ENCODE assay signal across 9 cellular contexts in genomic region chr12:27627123-27627835, GRCh38.
DNase-seq lines count a peak whose midpoint lies in the region; TF ChIP-seq lines count a peak whose summit lies in the region.
"Had no signal": no experiment of that assay in that cellular context is flagged by ENCODE, and none has a peak within 500 bp of the region (broad histone marks: within the 10 kb centered on the region; RNA-seq: fewer than 3 reads in every experiment).

No MANE protein-coding gene starts in this region.

- no peaks in the 10 kb centered on the region for H3K36me3 ChIP-seq in tibial artery

- peaks cover 16% of the 10 kb centered on the region for H3K4me1 Mint-ChIP-seq in activated naive CD4-positive, alpha-beta T cell treated with anti-CD3 and anti-CD28 coated beads for 36 hours (ENCODE audit: low read depth)

- intact Hi-C loops in activated naive CD4-positive, alpha-beta T cell treated with anti-CD3 and anti-CD28 coated beads for 36 hours (cut with micrococcal nuclease): loop anchor here (1.0 to 2.0 kb wide), 3 partner anchors 8 to 166 kb away; no protein-coding TSS in a partner anchor
- intact Hi-C loops in tibial artery (cut with DNase I; ENCODE audit: low total_unique reads): loop anchor here (10.0 kb wide), 1 partner anchor 102 kb away; the partner anchor contains the start of gene PPFIBP1

- CTCF ChIA-PET in activated naive CD4-positive, alpha-beta T cell treated with anti-CD3 and anti-CD28 coated beads for 36 hours (lab: Charles Lee): interaction anchor here (0.6 kb wide), 4 partner anchors 54 to 805 kb away, joined by 3 to 4 read pairs (median 3); no protein-coding TSS in a partner anchor

- H3K4me3 Mint-ChIP-seq in activated naive CD4-positive, alpha-beta T cell treated with anti-CD3 and anti-CD28 coated beads for 36 hours: no peak overlapping the region

- no peaks in the 10 kb centered on the region for H3K9me3 Mint-ChIP-seq in activated naive CD4-positive, alpha-beta T cell treated with anti-CD3 and anti-CD28 coated beads for 36 hours

- no peaks in the 10 kb centered on the region for H3K27me3 ChIP-seq in tibial artery
- H3K27me3 ChIP-seq: BLaER1 had no signal

- no peaks in the 10 kb centered on the region for H3K36me3 Mint-ChIP-seq in activated naive CD4-positive, alpha-beta T cell treated with anti-CD3 and anti-CD28 coated beads for 36 hours (ENCODE audit: low read depth)

- no peak overlapping the region for H3K4me3 ChIP-seq in tibial artery
- H3K4me3 ChIP-seq: BLaER1 had no signal

- peak in 1 of 2 experiments; percentile 11 for TF ChIP-seq CTCF in tibial artery (IDR thresholded peaks at IDR 0.05)

- peaks cover 0 to 53% (median 25%) of the 10 kb centered on the region in 4 donors for H3K4me1 ChIP-seq in tibial artery

- H3K27me3 Mint-ChIP-seq in activated naive CD4-positive, alpha-beta T cell treated with anti-CD3 and anti-CD28 coated beads for 36 hours (ENCODE audit: low read depth): no peaks in the 10 kb centered on the region

- peak overlapping the region; percentile 62 to 74 for H3K27ac ChIP-seq in tibial artery
- H3K27ac ChIP-seq: BLaER1 had no signal

- no peaks in the 10 kb centered on the region for H3K9me3 ChIP-seq in tibial artery

- no peak for DNase-seq in activated naive CD4-positive, alpha-beta T cell treated with anti-CD3 and anti-CD28 coated beads for 36 hours
- no peak for DNase-seq in activated naive CD4-positive, alpha-beta T cell treated with anti-CD3 and anti-CD28 coated beads, Interleukin-2, amount 50 U/mL, for 16 hours
- DNase-seq in NCI-H226: peak; percentile 63
- peak; percentile 89 for DNase-seq in fibroblast of gingiva (ENCODE audit: low read depth)
- DNase-seq in tibial artery: peak; percentile 49 to 68
- no peak for DNase-seq in NK-92 (lab: John Stamatoyannopoulos, UW; ENCODE audit: unreplicated experiment)
- DNase-seq in NCI-H2081 (lab: John Stamatoyannopoulos, UW): no peak
- no peak for DNase-seq in stimulated activated CD4-positive, alpha-beta T cell treated with anti-CD3 and anti-CD28 coated beads, Interleukin-1b, Interleukin-23, amount 100 ng/mL, for 48 hours

- H3K27ac Mint-ChIP-seq in activated naive CD4-positive, alpha-beta T cell treated with anti-CD3 and anti-CD28 coated beads for 36 hours: peak overlapping the region; percentile 8

Comparison
In these comparisons a context has a peak if more than half of its experiments do, and no peak if none do; other contexts are left out.
1. DNase-seq: peak in NCI-H226 (single experiment), fibroblast of gingiva (single experiment) and tibial artery (2 of 2); none in activated naive CD4-positive, alpha-beta T cell treated with anti-CD3 and anti-CD28 coated beads for 36 hours (single experiment), activated naive CD4-positive, alpha-beta T cell treated with anti-CD3 and anti-CD28 coated beads, Interleukin-2, amount 50 U/mL, for 16 hours (single experiment), NK-92 (single experiment), NCI-H2081 (0 of 2) and stimulated activated CD4-positive, alpha-beta T cell treated with anti-CD3 and anti-CD28 coated beads, Interleukin-1b, Interleukin-23, amount 100 ng/mL, for 48 hours (single experiment).